In genomic region chr9:93081081-93081529, GRCh38 we compare ENCODE assay signal across 12 cellular contexts. TPM values are rescaled to one million over a fixed set of nuclear protein-coding genes. Genes with fewer than 3 reads are reported as not detected.
A peak's percentile ranks its signal among the peaks of the same experiment; 100 is the strongest.
DNase-seq lines count a peak whose midpoint lies in the region; ATAC-seq and TF ChIP-seq lines count a peak whose summit lies in the region.
"Had no signal": no experiment of that assay in that cellular context is flagged by ENCODE, and none has a peak within 500 bp of the region (broad histone marks: within the 10 kb centered on the region; RNA-seq: fewer than 3 reads in every experiment).

No MANE protein-coding gene starts in this region.

- no peaks in the 10 kb centered on the region for H3K79me1 ChIP-seq in mesendoderm (ENCODE audit: low read length)

- H3K27ac Mint-ChIP-seq in naive thymus-derived CD8-positive, alpha-beta T cell = peak overlapping the region in 7 of 10 donors; percentile 59 to 79 (median 67)
- H3K27ac Mint-ChIP-seq: nephron progenitor cell had no signal

- peak; percentile 44 for DNase-seq in AG10803 (ENCODE audit: low read depth)
- DNase-seq in GM23248 = peak; percentile 54
- DNase-seq in choroid plexus epithelial cell (ENCODE audit: low read depth) = peak; percentile 33
- peak in 1 of 10 donors; percentile 52 for DNase-seq in naive thymus-derived CD8-positive, alpha-beta T cell
- DNase-seq in effector CD4-positive, alpha-beta T cell = no peak
- DNase-seq in tibial nerve (ENCODE audit: low spot score in 2 of 2) = no peak
- no peak for DNase-seq in mesendoderm
- DNase-seq in stimulated activated CD4-positive, alpha-beta T cell treated with anti-CD3 and anti-CD28 coated beads, Interleukin-15, amount 100 ng/mL, for 24 hours = no peak
- DNase-seq: brain microvascular endothelial cell, NCI-H2029, NCI-H526, nephron progenitor cell had no signal

- no peak overlapping the region for H3K4me3 ChIP-seq in AG10803 (ENCODE audit: low read length)
- H3K4me3 ChIP-seq in GM23248 = no peak overlapping the region
- H3K4me3 ChIP-seq in choroid plexus epithelial cell (ENCODE audit: low read depth, low read length) = no peak overlapping the region
- no peak overlapping the region for H3K4me3 ChIP-seq in tibial nerve
- no peak overlapping the region for H3K4me3 ChIP-seq in mesendoderm (ENCODE audit: low read length)

- no peak overlapping the region for H4K5ac ChIP-seq in mesendoderm (ENCODE audit: low read length)

- no peaks in the 10 kb centered on the region for H3K9me3 Mint-ChIP-seq in naive thymus-derived CD8-positive, alpha-beta T cell

- H2BK120ac ChIP-seq in mesendoderm (ENCODE audit: low read depth, low read length) = no peak overlapping the region

- no peak overlapping the region for H2BK15ac ChIP-seq in mesendoderm (replicated peaks; ENCODE audit: low read depth)

- no peaks in the 10 kb centered on the region for H3K4me1 ChIP-seq in GM23248 (ENCODE audit: insufficient read depth)
- H3K4me1 ChIP-seq in tibial nerve = no peaks in the 10 kb centered on the region
- H3K4me1 ChIP-seq in mesendoderm (ENCODE audit: control insufficient read depth, low read depth, low read length) = no peaks in the 10 kb centered on the region

- no peaks in the 10 kb centered on the region for H3K27me3 ChIP-seq in GM23248 (replicated peaks; ENCODE audit: insufficient read depth)
- H3K27me3 ChIP-seq in tibial nerve = no peaks in the 10 kb centered on the region
- no peaks in the 10 kb centered on the region for H3K27me3 ChIP-seq in mesendoderm (ENCODE audit: insufficient read depth, low read length, poor library complexity)
- H3K27me3 ChIP-seq: brain microvascular endothelial cell had no signal

- H3K4ac ChIP-seq in mesendoderm (ENCODE audit: low read depth, low read length) = no peak overlapping the region

- TF ChIP-seq EP300 in tibial nerve (IDR thresholded peaks at IDR 0.05) = no peak

- H2BK5ac ChIP-seq in mesendoderm (ENCODE audit: low read length) = no peak overlapping the region

- H3K4me1 Mint-ChIP-seq in naive thymus-derived CD8-positive, alpha-beta T cell = peaks cover 16 to 61% (median 33%) of the 10 kb centered on the region in 4 donors

- WGBS in GM23248 (ENCODE audit: low coverage in 1 of 2, low lambda C conversion rate in 2 of 2, missing lambda C conversion rate in 2 of 2), 2 experiments = 51% methylated on average over 10 of the region's 10 CpGs
- 78 to 88% methylated on average over 10 of the region's 10 CpGs for WGBS in tibial nerve, 2 donors
- WGBS in mesendoderm (ENCODE audit: extremely low coverage, insufficient coverage, low lambda C conversion rate) = no CpG with 5 or more reads among the region's 10 CpGs

- no peak overlapping the region for H2AK5ac ChIP-seq in mesendoderm (ENCODE audit: low read length)

- no peaks in the 10 kb centered on the region for H4K20me1 ChIP-seq in GM23248 (ENCODE audit: insufficient read depth)

- H3K27me3 Mint-ChIP-seq in naive thymus-derived CD8-positive, alpha-beta T cell = no peaks in the 10 kb centered on the region

- no peak for TF ChIP-seq POLR2A in tibial nerve (IDR thresholded peaks at IDR 0.05)

- no peak overlapping the region for H3K56ac ChIP-seq in mesendoderm (ENCODE audit: low read length)

- H3K4me2 ChIP-seq in GM23248 (ENCODE audit: unreplicated experiment) (no peak overlapping the region), mesendoderm (ENCODE audit: low read length) (no peak overlapping the region)

- H3K18ac ChIP-seq in mesendoderm (ENCODE audit: low read length) = no peak overlapping the region

- no peak overlapping the region for H3K27ac ChIP-seq in GM23248
- no peak overlapping the region for H3K27ac ChIP-seq in tibial nerve
- no peak overlapping the region for H3K27ac ChIP-seq in mesendoderm (ENCODE audit: low read depth, low read length)
- H3K27ac ChIP-seq: brain microvascular endothelial cell had no signal

- H3K79me2 ChIP-seq in GM23248 (ENCODE audit: insufficient read depth) (no peaks in the 10 kb centered on the region), mesendoderm (ENCODE audit: control insufficient read depth, insufficient read depth, low read length) (no peaks in the 10 kb centered on the region)

- 0 out of 2 replicates have a peak, but pooled peaks cover 4% of the 10 kb centered on the region for H3F3A ChIP-seq in GM23248 (ENCODE audit: insufficient read depth)

- POLR2A ChIA-PET in naive thymus-derived CD8-positive, alpha-beta T cell (lab: Charles Lee) = interaction anchor here (0.6 to 6.6 kb wide), 6 partner anchors 13 to 56 kb away, joined by 3 to 50 read pairs (median 3); partner anchors contain the start of gene CARD19

- no peaks in the 10 kb centered on the region for H3K9me2 ChIP-seq in GM23248 (ENCODE audit: insufficient read depth)

- ATAC-seq in naive thymus-derived CD8-positive, alpha-beta T cell = no peak

- H3K23ac ChIP-seq in mesendoderm (ENCODE audit: low read length) = no peak overlapping the region

- peaks cover 0 to 82% (median 22%) of the 10 kb centered on the region in 3 donors for H3K36me3 Mint-ChIP-seq in naive thymus-derived CD8-positive, alpha-beta T cell

- in situ Hi-C loops in GM23248 (cut with MboI) = no loop called here

- no peak overlapping the region for H4K8ac ChIP-seq in mesendoderm (ENCODE audit: low read depth, low read length)

- TF ChIP-seq CTCF in AG10803 (conservative IDR thresholded peaks at IDR 0.05; ENCODE audit: low read length) (no peak), choroid plexus epithelial cell (conservative IDR thresholded peaks at IDR 0.05; ENCODE audit: low read depth, low read length) (no peak), tibial nerve (IDR thresholded peaks at IDR 0.05) (no peak)

- no peaks in the 10 kb centered on the region for H3K36me3 ChIP-seq in GM23248 (ENCODE audit: low read depth)
- peaks cover 0 to 8% (median 0%) of the 10 kb centered on the region in 3 donors for H3K36me3 ChIP-seq in tibial nerve
- no peaks in the 10 kb centered on the region for H3K36me3 ChIP-seq in mesendoderm (ENCODE audit: control insufficient read depth, insufficient read depth, low read length)
- H3K36me3 ChIP-seq: brain microvascular endothelial cell had no signal

- H3K9me3 ChIP-seq in GM23248 (ENCODE audit: low read depth) = no peaks in the 10 kb centered on the region
- peaks cover 0 to 2% (median 0%) of the 10 kb centered on the region in 4 donors for H3K9me3 ChIP-seq in tibial nerve

- no peak overlapping the region for H2AFZ ChIP-seq in GM23248

- H3K9ac ChIP-seq in GM23248 = no peak overlapping the region
- H3K9ac ChIP-seq in mesendoderm (ENCODE audit: low read length) = no peak overlapping the region

- no peak overlapping the region for H3K4me3 Mint-ChIP-seq in naive thymus-derived CD8-positive, alpha-beta T cell
- H3K4me3 Mint-ChIP-seq: nephron progenitor cell had no signal

RNA-seq across cellular contexts. Expression of gene CARD19, which starts 14.9 kb away (rescaled TPM):
- total RNA-seq in GM23248 (2014; rRNA removed; shearing (Covaris generic)) = 48.8 and 54.1 TPM in 2 replicates
- 58.6 and 69.5 TPM in 2 replicates for polyA plus RNA-seq in GM23248 (2016; fragmentation: Nextera tagmentation; extraction: Ambion mirVana)
- 10 to 100 TPM; 68.9 to 71.2 TPM for total RNA-seq in naive thymus-derived CD8-positive, alpha-beta T cell
- 10 to 100 TPM; 56.3 to 62.9 (median 56.9) TPM for polyA plus RNA-seq in naive thymus-derived CD8-positive, alpha-beta T cell
- total RNA-seq in tibial nerve = 10 to 100 TPM; 53.4 to 93.6 (median 60.7) TPM
- polyA plus RNA-seq in mesendoderm (2013, experiment 1 of 2) = 14.8 TPM
- 15.9 TPM for polyA plus RNA-seq in mesendoderm (2013, experiment 2 of 2)

RNA-seq across cellular contexts. Expression of gene SUSD3, which starts 22.6 kb away (rescaled TPM):
- 0.43 and 0.63 TPM in 2 replicates for total RNA-seq in GM23248 (2014; rRNA removed; shearing (Covaris generic))
- not detected in 2 replicates for polyA plus RNA-seq in GM23248 (2016; fragmentation: Nextera tagmentation; extraction: Ambion mirVana)
- 10 to 100 TPM; 62.1 to 64.0 TPM for total RNA-seq in naive thymus-derived CD8-positive, alpha-beta T cell
- polyA plus RNA-seq in naive thymus-derived CD8-positive, alpha-beta T cell = 100 to 1,000 TPM in 2 of 3 donors, 10 to 100 TPM in 1; 86.7 to 208 (median 145) TPM
- 1 to 10 TPM in 3 of 4 donors, not detected in 1; 3.0 to 4.2 (median 3.7) TPM for total RNA-seq in tibial nerve
- polyA plus RNA-seq in mesendoderm (2013, experiment 1 of 2) = 4.2 TPM
- polyA plus RNA-seq in mesendoderm (2013, experiment 2 of 2) = 3.7 TPM

RNA-seq across cellular contexts. Expression of gene NINJ1, which starts 52.9 kb away (rescaled TPM):
- 19.1 and 24.9 TPM in 2 replicates for total RNA-seq in GM23248 (2014; rRNA removed; shearing (Covaris generic))
- polyA plus RNA-seq in GM23248 (2016; fragmentation: Nextera tagmentation; extraction: Ambion mirVana) = 42.9 and 44.2 TPM in 2 replicates
- total RNA-seq in naive thymus-derived CD8-positive, alpha-beta T cell = 10 to 100 TPM; 33.8 to 35.6 TPM
- polyA plus RNA-seq in naive thymus-derived CD8-positive, alpha-beta T cell = 10 to 100 TPM; 78.5 to 97.6 (median 96.0) TPM
- total RNA-seq in tibial nerve = 10 to 100 TPM; 48.2 to 98.8 (median 72.9) TPM
- 16.0 TPM for polyA plus RNA-seq in mesendoderm (2013, experiment 1 of 2)
- 17.4 TPM for polyA plus RNA-seq in mesendoderm (2013, experiment 2 of 2)

Comparison
In these comparisons a context has a peak if more than half of its experiments do, and no peak if none do; other contexts are left out.
1. DNase-seq: peak in AG10803 (single experiment), GM23248 (single experiment) and choroid plexus epithelial cell (single experiment); none in effector CD4-positive, alpha-beta T cell (single experiment), tibial nerve (0 of 2), mesendoderm (single experiment) and stimulated activated CD4-positive, alpha-beta T cell treated with anti-CD3 and anti-CD28 coated beads, Interleukin-15, amount 100 ng/mL, for 24 hours (single experiment).
2. RNA of gene SUSD3, which starts 22.6 kb away (total RNA-seq): 62.1 to 64.0 TPM in naive thymus-derived CD8-positive, alpha-beta T cell; 3.0 to 4.2 TPM in tibial nerve and 0.43 to 0.63 TPM in GM23248; every median in the first group is over 10 times any median in the second.